In the genomic region with DNA sequence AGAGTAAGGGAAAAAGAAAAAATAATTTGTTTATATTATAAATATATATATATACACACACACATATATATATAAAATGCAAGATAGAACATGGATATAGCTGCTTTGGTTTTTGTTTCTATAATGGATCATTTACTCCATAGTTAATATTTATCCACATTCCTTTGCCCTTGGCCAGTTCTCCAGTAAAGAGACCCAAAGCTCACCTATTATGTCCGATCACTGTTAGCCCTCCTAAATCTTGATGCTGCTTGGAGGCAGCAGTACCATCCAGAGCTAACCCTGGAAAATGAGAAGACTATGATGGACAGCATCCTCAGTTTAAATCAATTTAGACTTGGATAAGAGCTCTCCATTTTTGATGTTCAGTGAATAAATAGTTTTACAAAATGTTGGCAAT, we compare ENCODE assay signal across 15 cellular contexts.
DNase-seq lines count a peak whose midpoint lies in the region; ATAC-seq lines count a peak whose summit lies in the region.
"Had no signal": no experiment of that assay in that cellular context is flagged by ENCODE, and none has a peak within 500 bp of the region (broad histone marks: within the 10 kb centered on the region; RNA-seq: fewer than 3 reads in every experiment).

No MANE protein-coding gene starts in this region.

- peaks cover 0 to 5% of the 10 kb centered on the region in 2 experiments for H3K4me1 ChIP-seq in trophoblast cell (ENCODE audit: control insufficient read depth in 1 of 2, insufficient read depth in 2 of 2, low read length in 2 of 2)

- no peak overlapping the region for H3K14ac ChIP-seq in trophoblast cell (ENCODE audit: low read length)

- no peak overlapping the region for H3K18ac ChIP-seq in trophoblast cell (ENCODE audit: low read length)

- no CpG with 5 or more reads among the region's 1 CpG for WGBS in trophoblast cell (ENCODE audit: extremely low coverage, insufficient coverage, insufficient read length)

- H3K9me3 ChIP-seq in trophoblast cell (ENCODE audit: insufficient read depth, low read depth, low read length), result no peaks in the 10 kb centered on the region
- H3K9me3 ChIP-seq: BLaER1 had no signal

- H3K4me3 ChIP-seq in trophoblast cell (ENCODE audit: low read depth, low read length), result no peak overlapping the region
- H3K4me3 ChIP-seq: BLaER1 had no signal

- no peak overlapping the region for H2AK5ac ChIP-seq in trophoblast cell (ENCODE audit: low read length)

- DNase-seq in glomerular visceral epithelial cell (ENCODE audit: extremely low spot score) (peak; percentile 7), left lobe of liver (ENCODE audit: low spot score) (no peak), trophoblast cell (no peak)
- no peak for DNase-seq in stimulated activated CD4-positive, alpha-beta T cell treated with anti-CD3 and anti-CD28 coated beads, Interleukin-2, amount 100 ng/mL, for 24 hours
- DNase-seq: CD4-positive, alpha-beta memory T cell; DMS153; DMS79; GDM1; GOT3; H7; HFFc6 had no signal

- no peak overlapping the region for H2AFZ ChIP-seq in trophoblast cell (ENCODE audit: insufficient read depth, low read length, poor library complexity)

- H3K4ac ChIP-seq in trophoblast cell (ENCODE audit: low read depth, low read length), result no peak overlapping the region

- no peak overlapping the region for H4K8ac ChIP-seq in trophoblast cell (ENCODE audit: low read depth, low read length)

- H2BK120ac ChIP-seq in trophoblast cell (ENCODE audit: insufficient read depth, low read length, poor library complexity), result peak overlapping the region; percentile 39

- no peak overlapping the region for H3K27ac ChIP-seq in trophoblast cell (ENCODE audit: low read depth, low read length)
- H3K27ac ChIP-seq: BLaER1 had no signal

- H2BK12ac ChIP-seq in trophoblast cell (ENCODE audit: low read length), result peak overlapping the region; percentile 61

- peaks cover 5% of the 10 kb centered on the region for H3K79me1 ChIP-seq in trophoblast cell (ENCODE audit: low read length)

- no peaks in the 10 kb centered on the region for H3K27me3 ChIP-seq in trophoblast cell (ENCODE audit: insufficient read depth, low read length)
- H3K27me3 ChIP-seq: BLaER1 had no signal

- no peaks in the 10 kb centered on the region for H3K79me2 ChIP-seq in trophoblast cell (ENCODE audit: control insufficient read depth, insufficient read depth, low read length, poor library complexity)

- ATAC-seq in left lobe of liver (peak; percentile 41), HG03280 (IDR thresholded peaks at IDR 0.05; ENCODE audit: unreplicated experiment) (no peak), HG02885 (IDR thresholded peaks at IDR 0.05; ENCODE audit: poor library complexity, unreplicated experiment) (no peak)
- ATAC-seq: HCT116 had no signal

- H4K91ac ChIP-seq in trophoblast cell (ENCODE audit: low read depth, low read length), result no peak overlapping the region

- H4K12ac ChIP-seq in trophoblast cell (ENCODE audit: low read depth, low read length), result no peak overlapping the region

- no peak overlapping the region for H3K4me2 ChIP-seq in trophoblast cell (ENCODE audit: low read length)
- H3K4me2 ChIP-seq: BLaER1 had no signal

- H3K36me3 ChIP-seq in trophoblast cell (ENCODE audit: control insufficient read depth in 1 of 2, insufficient read depth in 2 of 2, low read length in 2 of 2), result no peaks in the 10 kb centered on the region
- H3K36me3 ChIP-seq: BLaER1 had no signal

- no peak overlapping the region for H3K9ac ChIP-seq in trophoblast cell (ENCODE audit: low read length)
- H3K9ac ChIP-seq: BLaER1 had no signal

- no peak overlapping the region for H2BK5ac ChIP-seq in trophoblast cell (ENCODE audit: low read depth, low read length, poor library complexity)

- no peak overlapping the region for H3K23ac ChIP-seq in trophoblast cell (ENCODE audit: low read length)
